In the genomic region with DNA sequence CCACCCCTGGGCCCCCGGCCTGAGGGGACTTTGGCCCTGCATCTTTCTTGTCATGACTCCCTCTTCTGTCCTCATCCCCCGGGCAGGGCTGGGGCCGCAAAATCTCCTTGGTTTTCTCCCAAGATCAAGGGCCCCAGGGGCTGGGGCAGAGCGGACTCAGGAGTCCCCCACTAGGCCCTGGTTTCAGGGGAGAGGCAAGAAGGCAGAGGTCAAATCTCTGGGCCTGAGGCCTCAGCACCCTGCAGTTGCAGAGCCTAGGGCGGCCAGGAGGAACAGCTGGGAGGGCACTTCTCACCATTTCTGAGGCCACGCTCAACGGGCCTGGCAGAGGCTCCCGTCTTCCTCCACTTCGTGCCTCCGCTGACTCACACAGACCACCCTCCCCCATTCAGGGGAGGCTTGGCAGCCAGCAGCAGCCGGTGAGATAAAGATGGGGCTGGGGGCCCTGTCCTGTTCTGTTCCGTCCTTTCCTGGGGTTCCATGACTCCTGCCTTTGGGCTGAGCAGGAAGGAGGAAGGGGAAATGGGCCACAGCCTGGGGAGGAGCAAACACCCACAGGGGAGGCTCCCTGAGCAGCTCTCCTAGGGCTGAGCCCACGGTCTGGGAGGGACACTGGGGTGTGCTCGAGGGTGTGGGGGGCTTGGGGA, we compare ENCODE assay signal across 2 cellular contexts.
TF ChIP-seq lines count a peak whose summit lies in the region.

No MANE protein-coding gene starts in this region.

TF ChIP-seq in GM23338, 12 proteins besides CTCF, POLR2A, EP300 and RAD21 (continued from another document):
- TF ChIP-seq ZNF331 (CRISPR knock-in tag; IDR thresholded peaks at IDR 0.05; ENCODE audit: low read depth) (no peak), JUNB (IDR thresholded peaks at IDR 0.05; ENCODE audit: unreplicated experiment) (no peak), REST (IDR thresholded peaks at IDR 0.05; ENCODE audit: unreplicated experiment) (no peak), ZNF114 (CRISPR knock-in tag; IDR thresholded peaks at IDR 0.05) (no peak), STAT1 (IDR thresholded peaks at IDR 0.05; ENCODE audit: unreplicated experiment) (no peak), CREB1 (CRISPR knock-in tag; IDR thresholded peaks at IDR 0.05; ENCODE audit: low read depth) (no peak)
- TF ChIP-seq, protein P1, sequence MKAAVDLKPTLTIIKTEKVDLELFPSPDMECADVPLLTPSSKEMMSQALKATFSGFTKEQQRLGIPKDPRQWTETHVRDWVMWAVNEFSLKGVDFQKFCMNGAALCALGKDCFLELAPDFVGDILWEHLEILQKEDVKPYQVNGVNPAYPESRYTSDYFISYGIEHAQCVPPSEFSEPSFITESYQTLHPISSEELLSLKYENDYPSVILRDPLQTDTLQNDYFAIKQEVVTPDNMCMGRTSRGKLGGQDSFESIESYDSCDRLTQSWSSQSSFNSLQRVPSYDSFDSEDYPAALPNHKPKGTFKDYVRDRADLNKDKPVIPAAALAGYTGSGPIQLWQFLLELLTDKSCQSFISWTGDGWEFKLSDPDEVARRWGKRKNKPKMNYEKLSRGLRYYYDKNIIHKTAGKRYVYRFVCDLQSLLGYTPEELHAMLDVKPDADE (IDR thresholded peaks at IDR 0.05): no peak
- TF ChIP-seq, protein P2, sequence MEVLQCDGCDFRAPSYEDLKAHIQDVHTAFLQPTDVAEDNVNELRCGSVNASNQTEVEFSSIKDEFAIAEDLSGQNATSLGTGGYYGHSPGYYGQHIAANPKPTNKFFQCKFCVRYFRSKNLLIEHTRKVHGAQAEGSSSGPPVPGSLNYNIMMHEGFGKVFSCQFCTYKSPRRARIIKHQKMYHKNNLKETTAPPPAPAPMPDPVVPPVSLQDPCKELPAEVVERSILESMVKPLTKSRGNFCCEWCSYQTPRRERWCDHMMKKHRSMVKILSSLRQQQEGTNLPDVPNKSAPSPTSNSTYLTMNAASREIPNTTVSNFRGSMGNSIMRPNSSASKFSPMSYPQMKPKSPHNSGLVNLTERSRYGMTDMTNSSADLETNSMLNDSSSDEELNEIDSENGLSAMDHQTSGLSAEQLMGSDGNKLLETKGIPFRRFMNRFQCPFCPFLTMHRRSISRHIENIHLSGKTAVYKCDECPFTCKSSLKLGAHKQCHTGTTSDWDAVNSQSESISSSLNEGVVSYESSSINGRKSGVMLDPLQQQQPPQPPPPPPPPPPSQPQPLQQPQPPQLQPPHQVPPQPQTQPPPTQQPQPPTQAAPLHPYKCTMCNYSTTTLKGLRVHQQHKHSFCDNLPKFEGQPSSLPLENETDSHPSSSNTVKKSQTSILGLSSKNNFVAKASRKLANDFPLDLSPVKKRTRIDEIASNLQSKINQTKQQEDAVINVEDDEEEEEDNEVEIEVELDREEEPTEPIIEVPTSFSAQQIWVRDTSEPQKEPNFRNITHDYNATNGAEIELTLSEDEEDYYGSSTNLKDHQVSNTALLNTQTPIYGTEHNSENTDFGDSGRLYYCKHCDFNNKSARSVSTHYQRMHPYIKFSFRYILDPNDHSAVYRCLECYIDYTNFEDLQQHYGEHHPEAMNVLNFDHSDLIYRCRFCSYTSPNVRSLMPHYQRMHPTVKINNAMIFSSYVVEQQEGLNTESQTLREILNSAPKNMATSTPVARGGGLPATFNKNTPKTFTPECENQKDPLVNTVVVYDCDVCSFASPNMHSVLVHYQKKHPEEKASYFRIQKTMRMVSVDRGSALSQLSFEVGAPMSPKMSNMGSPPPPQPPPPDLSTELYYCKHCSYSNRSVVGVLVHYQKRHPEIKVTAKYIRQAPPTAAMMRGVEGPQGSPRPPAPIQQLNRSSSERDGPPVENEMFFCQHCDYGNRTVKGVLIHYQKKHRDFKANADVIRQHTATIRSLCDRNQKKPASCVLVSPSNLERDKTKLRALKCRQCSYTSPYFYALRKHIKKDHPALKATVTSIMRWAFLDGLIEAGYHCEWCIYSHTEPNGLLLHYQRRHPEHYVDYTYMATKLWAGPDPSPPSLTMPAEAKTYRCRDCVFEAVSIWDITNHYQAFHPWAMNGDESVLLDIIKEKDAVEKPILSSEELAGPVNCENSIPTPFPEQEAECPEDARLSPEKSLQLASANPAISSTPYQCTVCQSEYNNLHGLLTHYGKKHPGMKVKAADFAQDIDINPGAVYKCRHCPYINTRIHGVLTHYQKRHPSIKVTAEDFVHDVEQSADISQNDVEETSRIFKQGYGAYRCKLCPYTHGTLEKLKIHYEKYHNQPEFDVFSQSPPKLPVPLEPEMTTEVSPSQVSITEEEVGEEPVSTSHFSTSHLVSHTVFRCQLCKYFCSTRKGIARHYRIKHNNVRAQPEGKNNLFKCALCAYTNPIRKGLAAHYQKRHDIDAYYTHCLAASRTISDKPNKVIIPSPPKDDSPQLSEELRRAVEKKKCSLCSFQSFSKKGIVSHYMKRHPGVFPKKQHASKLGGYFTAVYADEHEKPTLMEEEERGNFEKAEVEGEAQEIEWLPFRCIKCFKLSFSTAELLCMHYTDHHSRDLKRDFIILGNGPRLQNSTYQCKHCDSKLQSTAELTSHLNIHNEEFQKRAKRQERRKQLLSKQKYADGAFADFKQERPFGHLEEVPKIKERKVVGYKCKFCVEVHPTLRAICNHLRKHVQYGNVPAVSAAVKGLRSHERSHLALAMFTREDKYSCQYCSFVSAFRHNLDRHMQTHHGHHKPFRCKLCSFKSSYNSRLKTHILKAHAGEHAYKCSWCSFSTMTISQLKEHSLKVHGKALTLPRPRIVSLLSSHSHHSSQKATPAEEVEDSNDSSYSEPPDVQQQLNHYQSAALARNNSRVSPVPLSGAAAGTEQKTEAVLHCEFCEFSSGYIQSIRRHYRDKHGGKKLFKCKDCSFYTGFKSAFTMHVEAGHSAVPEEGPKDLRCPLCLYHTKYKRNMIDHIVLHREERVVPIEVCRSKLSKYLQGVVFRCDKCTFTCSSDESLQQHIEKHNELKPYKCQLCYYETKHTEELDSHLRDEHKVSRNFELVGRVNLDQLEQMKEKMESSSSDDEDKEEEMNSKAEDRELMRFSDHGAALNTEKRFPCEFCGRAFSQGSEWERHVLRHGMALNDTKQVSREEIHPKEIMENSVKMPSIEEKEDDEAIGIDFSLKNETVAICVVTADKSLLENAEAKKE (CRISPR knock-in tag; IDR thresholded peaks at IDR 0.05): no peak

TF ChIP-seq in HEK293T, 16 proteins besides CTCF, POLR2A, EP300 and RAD21 (continued from another document):
- TF ChIP-seq TARDBP (IDR thresholded peaks at IDR 0.05) (no peak), HDGF (IDR thresholded peaks at IDR 0.05; ENCODE audit: borderline replicate concordance) (no peak), SUZ12 (IDR thresholded peaks at IDR 0.05) (no peak), CTBP1 (IDR thresholded peaks at IDR 0.05; ENCODE audit: borderline replicate concordance) (no peak), L3MBTL2 (conservative IDR thresholded peaks at IDR 0.05) (no peak), PKNOX1 (IDR thresholded peaks at IDR 0.05) (no peak), LEF1 (IDR thresholded peaks at IDR 0.05; ENCODE audit: borderline replicate concordance) (no peak), NFRKB (IDR thresholded peaks at IDR 0.05) (no peak), ARNT (IDR thresholded peaks at IDR 0.05) (no peak), FOXK2 (IDR thresholded peaks at IDR 0.05) (no peak), FOXM1 (IDR thresholded peaks at IDR 0.05; ENCODE audit: borderline replicate concordance) (no peak), ZNF384 (IDR thresholded peaks at IDR 0.05) (no peak)
TF ChIP-seq in HEK293T: peak in this region for 0.
